ENCODE assay signal across 24 cellular contexts in genomic region chr15:59614153-59614552, GRCh38. TPM values are rescaled to one million over a fixed set of nuclear protein-coding genes. Genes with fewer than 3 reads are reported as not detected.
A peak's percentile ranks its signal among the peaks of the same experiment; 100 is the strongest.
DNase-seq lines count a peak whose midpoint lies in the region; FAIRE-seq and TF ChIP-seq lines count a peak whose summit lies in the region.
"Had no signal": no experiment of that assay in that cellular context is flagged by ENCODE, and none has a peak within 500 bp of the region (broad histone marks: within the 10 kb centered on the region; RNA-seq: fewer than 3 reads in every experiment).

No MANE protein-coding gene starts in this region.

- TF ChIP-seq EP300 in esophagus muscularis mucosa (IDR thresholded peaks at IDR 0.05), result no peak

- no peak for TF ChIP-seq POLR2A in esophagus muscularis mucosa (IDR thresholded peaks at IDR 0.05; ENCODE audit: low read depth)

- WGBS in esophagus muscularis mucosa, result 95% methylated on average over 7 of the region's 7 CpGs

- H3K4me1 ChIP-seq in BLaER1 (peaks cover 18% of the 10 kb centered on the region), mucosa of stomach (ENCODE audit: control insufficient read depth, insufficient read depth, low read length) (peaks cover 41% of the 10 kb centered on the region), esophagus muscularis mucosa (no peaks in the 10 kb centered on the region)

- H3K9me3 ChIP-seq in BLaER1, result peaks cover 21% of the 10 kb centered on the region; the same call in 1 of the 2 replicates
- no peaks in the 10 kb centered on the region for H3K9me3 ChIP-seq in SU-DHL-6 (ENCODE audit: insufficient read depth, low read length)
- no peaks in the 10 kb centered on the region for H3K9me3 ChIP-seq in mucosa of stomach (ENCODE audit: control insufficient read depth, low read length)
- no peaks in the 10 kb centered on the region for H3K9me3 ChIP-seq in esophagus muscularis mucosa

- no peaks in the 10 kb centered on the region for H3K36me3 ChIP-seq in BLaER1
- H3K36me3 ChIP-seq in SU-DHL-6 (ENCODE audit: low read length), result no peaks in the 10 kb centered on the region
- H3K36me3 ChIP-seq in mucosa of stomach (ENCODE audit: control insufficient read depth, insufficient read depth, low read length), result peaks cover 2% of the 10 kb centered on the region
- H3K36me3 ChIP-seq in esophagus muscularis mucosa, result no peaks in the 10 kb centered on the region

- no peaks in the 10 kb centered on the region for H3K9me2 ChIP-seq in SU-DHL-6 (replicated peaks; ENCODE audit: insufficient read depth, low read length)

- peak; percentile 45 for FAIRE-seq in GM19239 (lab: Jason Lieb, UNC)
- FAIRE-seq: A204.1, GM12878, HTR-8/SVneo had no signal

- H4K20me1 ChIP-seq in BLaER1, result no peaks in the 10 kb centered on the region
- H4K20me1 ChIP-seq in SU-DHL-6 (ENCODE audit: low read depth, low read length), result no peaks in the 10 kb centered on the region

- intact Hi-C loops in esophagus muscularis mucosa (cut with DNase I), result no loop called here

- no peak overlapping the region; the same call in 1 of the 2 replicates for H3K4me3 ChIP-seq in BLaER1
- no peak overlapping the region for H3K4me3 ChIP-seq in SU-DHL-6 (ENCODE audit: insufficient read depth, low read length, poor library complexity, severe bottlenecking)
- peak overlapping the region; percentile 47 for H3K4me3 ChIP-seq in mucosa of stomach (ENCODE audit: low read length)
- no peak overlapping the region for H3K4me3 ChIP-seq in esophagus muscularis mucosa
- H3K4me3 ChIP-seq: GM12878 had no signal

- H3K27me3 ChIP-seq in BLaER1 (no peaks in the 10 kb centered on the region), SU-DHL-6 (ENCODE audit: low read length) (no peaks in the 10 kb centered on the region), mucosa of stomach (ENCODE audit: control insufficient read depth, insufficient read depth, low read length) (no peaks in the 10 kb centered on the region), esophagus muscularis mucosa (peaks cover 0 to 32% (median 0%) of the 10 kb centered on the region in 4 donors)

- peak overlapping the region; percentile 78 for H2AFZ ChIP-seq in SU-DHL-6 (ENCODE audit: low read depth, low read length, severe bottlenecking)

- TF ChIP-seq CTCF in SU-DHL-6 (IDR thresholded peaks at IDR 0.05; ENCODE audit: insufficient read depth, low read length, poor library complexity, severe bottlenecking) (no peak), esophagus muscularis mucosa (IDR thresholded peaks at IDR 0.05) (no peak)

- H3K79me2 ChIP-seq in SU-DHL-6 (ENCODE audit: insufficient read depth, low read length), result no peaks in the 10 kb centered on the region

- H3K27ac ChIP-seq in BLaER1 (peak overlapping the region; percentile 84; the same call in 1 of the 2 replicates), SU-DHL-6 (ENCODE audit: low read depth, low read length) (no peak overlapping the region), esophagus muscularis mucosa (replicated peaks in 1 of 4) (no peak overlapping the region)
- H3K27ac ChIP-seq: C4-2B had no signal

- no peak for DNase-seq in GM19239 (ENCODE audit: insufficient read length, low spot score)
- DNase-seq in activated effector memory CD4-positive, alpha-beta T cell treated with anti-CD3 and anti-CD28 coated beads, Interleukin-2, amount 50 U/mL, for 16 hours, result no peak
- no peak for DNase-seq in UCSD-AML1 (lab: John Stamatoyannopoulos, UW; ENCODE audit: unreplicated experiment)
- no peak for DNase-seq in activated CD4-positive, alpha-beta T cell treated with anti-CD3 and anti-CD28 coated beads for 48 hours
- no peak for DNase-seq in esophagus muscularis mucosa (ENCODE audit: extremely low spot score)
- DNase-seq: Caco-2; CD8-positive, alpha-beta T cell; GDM1; NCI-H1048; NCI-H1417; NCI-H1694; NCI-H2029 treated with DMSO at 0.1 percent for 48 hours; NCI-H2227 treated with DMSO at 0.1 percent for 48 hours; NCI-H510A; NCI-H69; SHP77 treated with DMSO at 0.1 percent for 48 hours; SW 1271 had no signal

- H3K9ac ChIP-seq in BLaER1, result no peak overlapping the region
- no peak overlapping the region for H3K9ac ChIP-seq in SU-DHL-6 (ENCODE audit: low read length)
- H3K9ac ChIP-seq in mucosa of stomach (ENCODE audit: low read length), result peak overlapping the region; percentile 53

- peak overlapping the region; percentile 80 for H3K4me2 ChIP-seq in BLaER1
- H3K4me2 ChIP-seq in SU-DHL-6 (ENCODE audit: low read depth, low read length, poor library complexity, severe bottlenecking), result no peak overlapping the region

- H3F3A ChIP-seq in SU-DHL-6 (ENCODE audit: insufficient read depth), result no peaks in the 10 kb centered on the region

RNA-seq across cellular contexts. Expression of gene GCNT3, which starts 2.6 kb away (rescaled TPM):
- 1 to 10 TPM in 1 of 4 donors, under 1 TPM in 1, not detected in 2; 0.69 to 2.9 TPM for total RNA-seq in esophagus muscularis mucosa
- total RNA-seq: CD8-positive, alpha-beta T cell had no signal

RNA-seq across cellular contexts. Expression of gene GTF2A2, which starts 43.2 kb away (rescaled TPM):
- 10 to 100 TPM; 48.5 to 56.3 (median 51.3) TPM for total RNA-seq in esophagus muscularis mucosa
